Comparison of ENCODE assay signal across 16 cellular contexts in the genomic region with DNA sequence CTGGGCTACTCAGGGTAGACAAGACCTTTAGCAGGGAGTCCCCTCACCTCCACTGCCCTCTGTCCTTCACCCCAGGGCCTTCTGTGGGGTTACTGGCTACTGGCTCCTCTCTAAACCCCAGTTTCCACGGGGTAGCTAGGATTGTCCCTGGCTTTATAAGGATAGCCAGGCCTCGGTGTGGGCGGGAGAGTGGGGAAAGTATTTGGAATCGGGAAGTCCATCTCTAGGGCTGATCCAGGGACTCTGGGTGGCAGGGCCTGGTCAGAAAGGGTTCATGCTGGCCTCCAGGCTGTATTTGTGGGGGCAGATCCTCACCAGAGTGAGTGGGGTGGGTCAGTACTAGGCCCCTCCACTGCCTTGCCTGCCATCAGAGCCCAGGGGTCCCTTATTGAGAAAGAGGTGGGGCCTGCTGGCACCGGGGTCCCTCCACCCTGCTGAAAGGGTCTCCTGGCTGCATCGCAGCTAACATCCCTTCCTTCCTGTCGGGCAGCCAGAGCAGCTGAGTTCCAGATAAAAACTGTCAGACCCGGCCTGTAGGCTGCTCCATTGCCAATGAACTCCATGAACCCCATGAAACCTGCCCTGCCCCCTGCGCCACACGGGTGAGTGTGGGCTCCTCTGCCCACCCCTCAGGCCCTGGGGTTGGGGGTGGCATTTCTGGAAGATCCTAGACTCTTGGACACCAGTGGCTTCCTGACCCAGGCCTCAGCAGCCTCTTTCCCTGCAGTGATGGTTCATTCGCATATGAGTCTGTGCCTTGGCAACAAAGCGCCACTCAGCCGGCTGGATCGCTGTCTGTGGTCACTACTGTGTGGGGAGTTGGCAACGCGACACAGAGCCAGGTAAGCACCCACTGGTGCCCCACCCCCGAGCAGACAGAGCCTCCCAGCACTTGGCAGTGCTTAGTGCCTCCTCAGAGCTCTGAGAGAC. TPM values are rescaled to one million over a fixed set of nuclear protein-coding genes. Genes with fewer than 3 reads are reported as not detected.
DNase-seq lines count a peak whose midpoint lies in the region; ATAC-seq, FAIRE-seq and TF ChIP-seq lines count a peak whose summit lies in the region.
"Had no signal": no experiment of that assay in that cellular context is flagged by ENCODE, and none has a peak within 500 bp of the region (broad histone marks: within the 10 kb centered on the region; RNA-seq: fewer than 3 reads in every experiment).

No MANE protein-coding gene starts in this region.

- POLR2A ChIA-PET in HepG2 (lab: Yijun Ruan, JAX): no interaction called here
- POLR2A ChIA-PET in H1 (lab: Charles Lee; ENCODE audit: partially characterized antibody): interaction anchor here (1.0 to 2.7 kb wide), 3 partner anchors 12 to 149 kb away, joined by 3 to 12 read pairs (median 3); a partner anchor contains a TSS
- POLR2A ChIA-PET in activated CD4-positive, alpha-beta memory T cell treated with anti-CD3 and anti-CD28 coated beads for 36 hours (lab: Charles Lee): no interaction called here

- H3K79me2 ChIP-seq in HepG2 (ENCODE audit: insufficient read depth, low read length): peaks cover 5% of the 10 kb centered on the region
- H3K79me2 ChIP-seq in H1 (ENCODE audit: control insufficient read depth in 1 of 2, insufficient read depth in 2 of 2, low read length in 2 of 2): peaks cover 0 to 42% of the 10 kb centered on the region in 2 experiments; a peak in 2 of 4 replicates
- H3K79me2 ChIP-seq in osteoblast (ENCODE audit: insufficient read depth, low read length): peaks cover 63% of the 10 kb centered on the region

- ATAC-seq in HepG2 (no peak), right lobe of liver (no peak), HG02840 (IDR thresholded peaks at IDR 0.05; ENCODE audit: low FRiP score, unreplicated experiment) (no peak), HG02610 (IDR thresholded peaks at IDR 0.05; ENCODE audit: unreplicated experiment) (no peak)
- ATAC-seq: activated CD4-positive, CD25-positive, alpha-beta regulatory T cell treated with anti-CD3 and anti-CD28 coated beads, Interleukin-2, amount 50 U/mL, for 24 hours; activated T-cell treated with anti-CD3 and anti-CD28 coated beads, Interleukin-2, amount 50 U/mL, for 72 hours; body of pancreas had no signal

- H2BK20ac ChIP-seq in H1 (ENCODE audit: low read length): no peak overlapping the region

- H2AK5ac ChIP-seq in H1 (ENCODE audit: low read depth, low read length): no peak overlapping the region

- H3K27ac Mint-ChIP-seq in activated CD4-positive, alpha-beta memory T cell treated with anti-CD3 and anti-CD28 coated beads for 36 hours: no peak overlapping the region

- no TSS peak for BruUV-seq in HepG2 (replicated peaks; lab: Mats Ljungman, UMichigan)

- H3K9ac ChIP-seq in HepG2 (ENCODE audit: insufficient read depth, low read depth, low read length) (no peak overlapping the region), H1 (replicated peaks in 1 of 4; ENCODE audit: extremely low read depth in 1 of 4, low read depth in 3 of 4, low read length in 3 of 4) (no peak overlapping the region)

- no peak overlapping the region for H3K14ac ChIP-seq in H1 (ENCODE audit: insufficient read length)

- intact Hi-C loops in HepG2 (cut with micrococcal nuclease; ENCODE audit: unreplicated experiment) (no loop called here), right lobe of liver (cut with DNase I) (no loop called here)
- intact Hi-C loops in activated CD4-positive, alpha-beta memory T cell treated with anti-CD3 and anti-CD28 coated beads for 36 hours (cut with micrococcal nuclease): no loop called here

- H2AFZ ChIP-seq in HepG2 (ENCODE audit: low read length): no peak overlapping the region
- H2AFZ ChIP-seq in H1 (ENCODE audit: low read length): no peak overlapping the region
- no peak overlapping the region for H2AFZ ChIP-seq in osteoblast (ENCODE audit: low read length)

- H3K23me2 ChIP-seq in H1 (ENCODE audit: low read depth, low read length): no peaks in the 10 kb centered on the region

- H4K91ac ChIP-seq in H1 (replicated peaks; ENCODE audit: insufficient read length, low read length): no peak overlapping the region

- no peak overlapping the region for H3K56ac ChIP-seq in H1 (replicated peaks; ENCODE audit: insufficient read length, low read depth, low read length)

- H3K27ac ChIP-seq in HepG2 (ENCODE audit: extremely low read length, insufficient read depth, low read length) (no peak overlapping the region), right lobe of liver (no peak overlapping the region), H1 (ENCODE audit: low read depth, low read length) (no peak overlapping the region), osteoblast (ENCODE audit: low read depth, low read length) (peak overlapping the region; percentile 11)
- H3K27ac ChIP-seq: body of pancreas, epithelial cell of prostate had no signal

- TF ChIP-seq RAD21 in HepG2 (CRISPR knock-in tag; IDR thresholded peaks at IDR 0.05) (no peak), H1 (IDR thresholded peaks at IDR 0.05 in 1 of 2, conservative IDR thresholded peaks at IDR 0.05 in 1 of 2; ENCODE audit: low read depth in 2 of 2, low read length in 2 of 2) (no peak)

- no peaks in the 10 kb centered on the region for H3K27me3 ChIP-seq in HepG2 (ENCODE audit: control insufficient read depth in 1 of 2, insufficient read depth in 2 of 2, low read length in 2 of 2)
- no peaks in the 10 kb centered on the region for H3K27me3 ChIP-seq in right lobe of liver
- H3K27me3 ChIP-seq in H1 (replicated peaks in 1 of 4; ENCODE audit: control insufficient read depth in 3 of 4, extremely low read depth in 1 of 4, insufficient read depth in 3 of 4, low read length in 3 of 4): no peaks in the 10 kb centered on the region; a peak in 1 of 7 replicates
- no peaks in the 10 kb centered on the region for H3K27me3 ChIP-seq in osteoblast (ENCODE audit: insufficient read depth, low read length)
- H3K27me3 ChIP-seq: body of pancreas had no signal

- TF ChIP-seq EP300 in HepG2 (IDR thresholded peaks at IDR 0.05; ENCODE audit: low read depth in 2 of 2, low read length in 2 of 2) (no peak), HepG2 (CRISPR knock-in tag; IDR thresholded peaks at IDR 0.05; ENCODE audit: borderline replicate concordance) (no peak), H1 (IDR thresholded peaks at IDR 0.05; ENCODE audit: borderline replicate concordance in 1 of 2, low read depth in 2 of 2, low read length in 2 of 2) (no peak)

- peaks cover 20% of the 10 kb centered on the region for H3K36me3 Mint-ChIP-seq in activated CD4-positive, alpha-beta memory T cell treated with anti-CD3 and anti-CD28 coated beads for 36 hours

- H3K4me3 Mint-ChIP-seq in activated CD4-positive, alpha-beta memory T cell treated with anti-CD3 and anti-CD28 coated beads for 36 hours: no peak overlapping the region
- H3K4me3 Mint-ChIP-seq: activated T-cell treated with anti-CD3 and anti-CD28 coated beads, Interleukin-2, amount 50 U/mL, for 72 hours had no signal

- no peak overlapping the region for H4K5ac ChIP-seq in H1 (ENCODE audit: insufficient read length, low read depth, low read length)

- H4K8ac ChIP-seq in H1 (ENCODE audit: extremely low read depth, insufficient read depth, low read length): peak overlapping the region; percentile 60; the same call in 1 of the 2 replicates

- no peaks in the 10 kb centered on the region for H3K9me3 Mint-ChIP-seq in activated CD4-positive, alpha-beta memory T cell treated with anti-CD3 and anti-CD28 coated beads for 36 hours
- H3K9me3 Mint-ChIP-seq: activated T-cell treated with anti-CD3 and anti-CD28 coated beads, Interleukin-2, amount 50 U/mL, for 72 hours had no signal

- peak overlapping the region; percentile 76; the same call in 1 of the 2 replicates for H2BK5ac ChIP-seq in H1 (ENCODE audit: low read depth, low read length)

- WGBS in HepG2 (ENCODE audit: low lambda C conversion rate): 97% methylated on average over 11 of the region's 17 CpGs
- WGBS in right lobe of liver (ENCODE audit: insufficient coverage, low coverage, low lambda C conversion rate, missing lambda C conversion rate): 68% methylated on average over 3 of the region's 17 CpGs
- WGBS in H1 (ENCODE audit: extremely low coverage in 1 of 2, insufficient coverage in 1 of 2, insufficient read length in 1 of 2, insufficient replicate concordance in 2 of 2, low coverage in 1 of 2, low lambda C conversion rate in 2 of 2, missing lambda C conversion rate in 1 of 2), 2 experiments: 90% methylated on average over 17 of the region's 17 CpGs; no CpG with 5 or more reads in 1 of the 2 experiments

- no peak for TF ChIP-seq CTCF in HepG2 (CRISPR knock-in tag; IDR thresholded peaks at IDR 0.05)
- TF ChIP-seq CTCF in right lobe of liver (IDR thresholded peaks at IDR 0.05): no peak
- no peak for TF ChIP-seq CTCF in H1 (IDR thresholded peaks at IDR 0.05; ENCODE audit: control extremely low read depth in 1 of 3, insufficient read depth in 1 of 3, low read depth in 1 of 3, low read length in 3 of 3)
- no peak for TF ChIP-seq CTCF in osteoblast (IDR thresholded peaks at IDR 0.05; ENCODE audit: extremely low read depth, low read depth, low read length)

- H3K23ac ChIP-seq in H1 (ENCODE audit: insufficient read length): no peak overlapping the region

- H3K4me3 ChIP-seq in HepG2 (replicated peaks in 1 of 3; ENCODE audit: insufficient read depth in 1 of 3, low read depth in 2 of 3, low read length in 3 of 3) (no peak overlapping the region), right lobe of liver (no peak overlapping the region), H1 (ENCODE audit: extremely low read depth in 1 of 4, insufficient read depth in 2 of 4, low read depth in 3 of 4, low read length in 4 of 4) (no peak overlapping the region), osteoblast (ENCODE audit: insufficient read depth, low read length) (no peak overlapping the region)
- H3K4me3 ChIP-seq: body of pancreas, mucosa of descending colon had no signal

- H3K4me1 ChIP-seq in HepG2 (ENCODE audit: insufficient read depth, low read length): peaks cover 10% of the 10 kb centered on the region
- peaks cover 0 to 8% (median 4%) of the 10 kb centered on the region in 4 donors for H3K4me1 ChIP-seq in right lobe of liver
- H3K4me1 ChIP-seq in H1 (replicated peaks in 1 of 4; ENCODE audit: control insufficient read depth in 3 of 4, insufficient read depth in 4 of 4, low read length in 3 of 4): peaks cover 0 to 4% (median 3%) of the 10 kb centered on the region in 4 experiments; a peak in 4 of 7 replicates
- peaks cover 2% of the 10 kb centered on the region for H3K4me1 ChIP-seq in osteoblast (ENCODE audit: insufficient read depth, low read length)

- peaks cover 31% of the 10 kb centered on the region for H3K4me1 Mint-ChIP-seq in activated CD4-positive, alpha-beta memory T cell treated with anti-CD3 and anti-CD28 coated beads for 36 hours (ENCODE audit: low read depth)

- FAIRE-seq in HepG2 (lab: Jason Lieb, UNC) (no peak), H1 (lab: Jason Lieb, UNC) (no peak)

- DNase-seq in HepG2 (ENCODE audit: low spot score) (no peak), right lobe of liver (no peak), H1 (ENCODE audit: low read depth in 1 of 2, low spot score in 2 of 2) (no peak), osteoblast (ENCODE audit: insufficient read length, low spot score, missing footprints) (peak; percentile 91), middle frontal gyrus (ENCODE audit: extremely low spot score, low spot score) (no peak)
- DNase-seq in activated CD4-positive, alpha-beta memory T cell treated with anti-CD3 and anti-CD28 coated beads for 36 hours: no peak
- DNase-seq: activated T-cell treated with anti-CD3 and anti-CD28 coated beads, Interleukin-2, amount 50 U/mL, for 72 hours; AML-193; body of pancreas; Karpas-422; mucosa of descending colon; NCI-H2081 treated with DMSO at 0.1 percent for 48 hours had no signal

- no peaks in the 10 kb centered on the region for H3K27me3 Mint-ChIP-seq in activated CD4-positive, alpha-beta memory T cell treated with anti-CD3 and anti-CD28 coated beads for 36 hours

- no peak overlapping the region; the same call in 1 of the 2 replicates for H3K18ac ChIP-seq in H1 (ENCODE audit: extremely low read depth, low read length)

- H3K4me2 ChIP-seq in HepG2 (ENCODE audit: low read depth, low read length) (no peak overlapping the region), H1 (ENCODE audit: insufficient read depth in 1 of 2, low read depth in 2 of 2, low read length in 2 of 2) (no peak overlapping the region), osteoblast (ENCODE audit: insufficient read depth, low read length) (no peak overlapping the region)

- CTCF ChIA-PET in HepG2 (lab: Yijun Ruan, JAX; ENCODE audit: low intra/inter-chr PET ratio, low total read pairs): no interaction called here
- CTCF ChIA-PET in H1 (lab: Charles Lee; ENCODE audit: partially characterized antibody): interaction anchor here (1.2 kb wide), 1 partner anchor 13 kb away, joined by 3 read pairs; no protein-coding TSS in a partner anchor
- CTCF ChIA-PET in activated CD4-positive, alpha-beta memory T cell treated with anti-CD3 and anti-CD28 coated beads for 36 hours (lab: Charles Lee): interaction anchor here (0.7 kb wide), 1 partner anchor 42 kb away, joined by 4 read pairs; no protein-coding TSS in a partner anchor

- H4K20me1 ChIP-seq in HepG2 (ENCODE audit: insufficient read depth, low read length): no peaks in the 10 kb centered on the region
- H4K20me1 ChIP-seq in H1 (replicated peaks in 1 of 2; ENCODE audit: control insufficient read depth in 1 of 2, insufficient read depth in 2 of 2, low read length in 2 of 2): peaks cover 11 to 20% of the 10 kb centered on the region in 2 experiments
- peaks cover 26% of the 10 kb centered on the region for H4K20me1 ChIP-seq in osteoblast (ENCODE audit: insufficient read depth, low read length)

- H3K9me3 ChIP-seq in HepG2 (ENCODE audit: low read length): no peaks in the 10 kb centered on the region
- no peaks in the 10 kb centered on the region for H3K9me3 ChIP-seq in right lobe of liver
- H3K9me3 ChIP-seq in H1 (ENCODE audit: insufficient read depth in 2 of 2, low read depth in 1 of 2, low read length in 1 of 2): no peaks in the 10 kb centered on the region
- no peaks in the 10 kb centered on the region for H3K9me3 ChIP-seq in osteoblast (ENCODE audit: low read depth, low read length)
- H3K9me3 ChIP-seq: body of pancreas, mucosa of descending colon had no signal

- H3K4ac ChIP-seq in H1 (replicated peaks; ENCODE audit: insufficient read length, low read depth, low read length): no peak overlapping the region

- H2BK15ac ChIP-seq in H1 (ENCODE audit: low read length): no peak overlapping the region

- TF ChIP-seq POLR2A in HepG2 (IDR thresholded peaks at IDR 0.05; ENCODE audit: insufficient read depth in 1 of 2, low read depth in 2 of 2, low read length in 2 of 2) (no peak), right lobe of liver (IDR thresholded peaks at IDR 0.05) (no peak), H1 (IDR thresholded peaks at IDR 0.05; ENCODE audit: control extremely low read depth in 1 of 2, low read depth in 2 of 2, low read length in 2 of 2) (no peak)

- H3K36me3 ChIP-seq in HepG2 (replicated peaks in 1 of 2; ENCODE audit: control insufficient read depth in 1 of 2, insufficient read depth in 2 of 2, low read length in 2 of 2) (peaks cover 12 to 16% of the 10 kb centered on the region in 2 experiments; a peak in 3 of 5 replicates), right lobe of liver (peaks cover 0 to 22% (median 3%) of the 10 kb centered on the region in 4 donors), H1 (ENCODE audit: control insufficient read depth in 2 of 4, insufficient read depth in 4 of 4, low read length in 3 of 4) (peaks cover 0 to 28% (median 8%) of the 10 kb centered on the region in 4 experiments; a peak in 7 of 8 replicates), osteoblast (ENCODE audit: insufficient read depth, low read length) (peaks cover 16% of the 10 kb centered on the region)

- H3K79me1 ChIP-seq in H1 (ENCODE audit: low read depth, low read length): peaks cover 2% of the 10 kb centered on the region; the same call in 1 of the 2 replicates

- in situ Hi-C loops in HepG2 (cut with HindIII; ENCODE audit: extremely low pct_ligation_motif_present, low pct_unique_long_range_greater_than_20kb): loop anchor here (25.0 kb wide), 1 partner anchor 169 kb away; a partner anchor contains a TSS

- H2BK120ac ChIP-seq in H1 (replicated peaks; ENCODE audit: low read depth, low read length): no peak overlapping the region

- no peak overlapping the region for H2BK12ac ChIP-seq in H1 (ENCODE audit: low read depth, low read length)

RNA-seq across cellular contexts. Expression of a gene that starts 7.3 kb away (rescaled TPM):
- total RNA-seq in HepG2 (2016; rRNA removed; fragmentation: Illumina TruSeq; extraction: Trizol) (4.1 and 4.9 TPM in 2 replicates), right lobe of liver (10 to 100 TPM in 4 of 6 experiments, 1 to 10 TPM in 2; 8.6 to 36.3 (median 28.6) TPM), osteoblast (18.8 and 19.4 TPM in 2 replicates)
- 5.1 and 5.7 TPM in 2 replicates for total RNA-seq in HepG2 (2016; cell fraction: cytosol; rRNA removed; fragmentation: Illumina TruSeq; extraction: Trizol; ENCODE audit: low read depth)
- 3.1 and 6.7 TPM in 2 replicates for total RNA-seq in HepG2 (2016; cell fraction: insoluble cytoplasmic fraction; rRNA removed; fragmentation: Illumina TruSeq; extraction: Trizol)
- 5.7 and 7.3 TPM in 2 replicates for total RNA-seq in HepG2 (2016; cell fraction: membrane; rRNA removed; fragmentation: Illumina TruSeq; extraction: Trizol)
- total RNA-seq in HepG2 (2016; cell fraction: nucleus; rRNA removed; fragmentation: Illumina TruSeq; extraction: Trizol): 10.0 and 10.4 TPM in 2 replicates
- polyA plus RNA-seq in HepG2 (2011; rRNA removed) (7.9 and 9.7 TPM in 2 replicates), H1 (2011; rRNA removed) (24.4 and 41.4 TPM in 2 replicates)
- polyA plus RNA-seq in HepG2 (2011; cell fraction: cytosol; rRNA removed): 1.1 and 1.8 TPM in 2 replicates
- polyA plus RNA-seq in HepG2 (2011; cell fraction: nucleus; rRNA removed): 68.3 and 74.7 TPM in 2 replicates
- 12.0 and 15.7 TPM in 2 replicates for polyA plus RNA-seq in HepG2 (2012)
- polyA plus RNA-seq in HepG2 (2016; cell fraction: cytosol; fragmentation: Illumina TruSeq; extraction: Trizol; ENCODE audit: low read depth): 2.6 and 3.0 TPM in 2 replicates
- 6.4 and 10.1 TPM in 2 replicates for polyA plus RNA-seq in HepG2 (2016; cell fraction: insoluble cytoplasmic fraction; fragmentation: Illumina TruSeq; extraction: Trizol; ENCODE audit: low read depth)
- 8.9 and 10.4 TPM in 2 replicates for polyA plus RNA-seq in HepG2 (2016; cell fraction: membrane; fragmentation: Illumina TruSeq; extraction: Trizol; ENCODE audit: low read depth)
- polyA plus RNA-seq in HepG2 (2016; cell fraction: nucleus; fragmentation: Illumina TruSeq; extraction: Trizol; ENCODE audit: insufficient read depth, low read depth): 47.2 and 57.0 TPM in 2 replicates
- 17.5 and 23.0 TPM in 2 replicates for polyA minus RNA-seq in HepG2 (2011; rRNA and poly(A)+ RNA removed; ENCODE audit: low replicate concordance)
- polyA minus RNA-seq in HepG2 (2011; cell fraction: cytosol; rRNA and poly(A)+ RNA removed): 2.9 and 4.7 TPM in 2 replicates
- 34.2 and 43.8 TPM in 2 replicates for polyA minus RNA-seq in HepG2 (2011; cell fraction: nucleus; rRNA and poly(A)+ RNA removed)
- total RNA-seq in H1 (2021; fragmentation: NEBNext Ultra II Directional; extraction: Animal tissue kit (Norgen Biotek cat#: 25700)): 66.4 and 72.2 TPM in 2 replicates
- polyA plus RNA-seq in H1 (2011; cell fraction: cytosol; rRNA removed): 18.6 TPM
- 219 TPM for polyA plus RNA-seq in H1 (2011; cell fraction: nucleus; rRNA removed)
- polyA plus RNA-seq in H1 (2012, experiment 1 of 2): 62.1 to 76.2 TPM (median 70.8 TPM) in 4 replicates
- 43.3 TPM for polyA plus RNA-seq in H1 (2012, experiment 2 of 2)
- polyA plus RNA-seq in H1 (2013, experiment 1 of 2): 46.2 TPM
- polyA plus RNA-seq in H1 (2013, experiment 2 of 2): 40.9 TPM
- 23.8 and 29.9 TPM in 2 replicates for polyA minus RNA-seq in H1 (2011; rRNA and poly(A)+ RNA removed)
- 23.3 TPM for polyA minus RNA-seq in H1 (2011; cell fraction: cytosol; rRNA and poly(A)+ RNA removed)
- polyA minus RNA-seq in H1 (2011; cell fraction: nucleus; rRNA and poly(A)+ RNA removed): 65.8 TPM
- total RNA-seq in activated CD4-positive, alpha-beta memory T cell treated with anti-CD3 and anti-CD28 coated beads for 36 hours: 10 to 100 TPM; 84.7 to 92.3 TPM

RNA-seq across cellular contexts. Expression of a gene that starts 40.5 kb away (rescaled TPM):
- total RNA-seq in HepG2 (2016; rRNA removed; fragmentation: Illumina TruSeq; extraction: Trizol): 2,268 and 3,314 TPM in 2 replicates
- 754 and 802 TPM in 2 replicates for total RNA-seq in HepG2 (2016; cell fraction: cytosol; rRNA removed; fragmentation: Illumina TruSeq; extraction: Trizol; ENCODE audit: low read depth)
- total RNA-seq in HepG2 (2016; cell fraction: insoluble cytoplasmic fraction; rRNA removed; fragmentation: Illumina TruSeq; extraction: Trizol): 2,242 and 3,472 TPM in 2 replicates
- total RNA-seq in HepG2 (2016; cell fraction: membrane; rRNA removed; fragmentation: Illumina TruSeq; extraction: Trizol): 997 and 1,006 TPM in 2 replicates
- 760 and 791 TPM in 2 replicates for total RNA-seq in HepG2 (2016; cell fraction: nucleus; rRNA removed; fragmentation: Illumina TruSeq; extraction: Trizol)
- 2,460 and 3,010 TPM in 2 replicates for polyA plus RNA-seq in HepG2 (2011; rRNA removed)
- 2,797 and 3,003 TPM in 2 replicates for polyA plus RNA-seq in HepG2 (2011; cell fraction: cytosol; rRNA removed)
- polyA plus RNA-seq in HepG2 (2011; cell fraction: nucleus; rRNA removed): 624 and 737 TPM in 2 replicates
- 1,687 and 1,874 TPM in 2 replicates for polyA plus RNA-seq in HepG2 (2012)
- polyA plus RNA-seq in HepG2 (2016; cell fraction: cytosol; fragmentation: Illumina TruSeq; extraction: Trizol; ENCODE audit: low read depth): 1,121 and 1,153 TPM in 2 replicates
- polyA plus RNA-seq in HepG2 (2016; cell fraction: insoluble cytoplasmic fraction; fragmentation: Illumina TruSeq; extraction: Trizol; ENCODE audit: low read depth): 3,894 and 4,262 TPM in 2 replicates
- polyA plus RNA-seq in HepG2 (2016; cell fraction: membrane; fragmentation: Illumina TruSeq; extraction: Trizol; ENCODE audit: low read depth): 1,143 and 1,145 TPM in 2 replicates
- polyA plus RNA-seq in HepG2 (2016; cell fraction: nucleus; fragmentation: Illumina TruSeq; extraction: Trizol; ENCODE audit: insufficient read depth, low read depth): 1,363 and 1,473 TPM in 2 replicates
- polyA minus RNA-seq in HepG2 (2011; rRNA and poly(A)+ RNA removed; ENCODE audit: low replicate concordance): 700 and 1,641 TPM in 2 replicates
- 495 and 562 TPM in 2 replicates for polyA minus RNA-seq in HepG2 (2011; cell fraction: cytosol; rRNA and poly(A)+ RNA removed)
- polyA minus RNA-seq in HepG2 (2011; cell fraction: nucleus; rRNA and poly(A)+ RNA removed): 234 and 280 TPM in 2 replicates
- 1,000 to 10,000 TPM in 2 of 6 experiments, 100 to 1,000 TPM in 4; 530 to 1,528 (median 637) TPM for total RNA-seq in right lobe of liver
- 2,865 and 2,888 TPM in 2 replicates for total RNA-seq in H1 (2021; fragmentation: NEBNext Ultra II Directional; extraction: Animal tissue kit (Norgen Biotek cat#: 25700))
- polyA plus RNA-seq in H1 (2011; rRNA removed): 3,630 and 5,394 TPM in 2 replicates
- 5,080 TPM for polyA plus RNA-seq in H1 (2011; cell fraction: cytosol; rRNA removed)
- 1,333 TPM for polyA plus RNA-seq in H1 (2011; cell fraction: nucleus; rRNA removed)
- 3,702 to 4,681 TPM (median 4,309 TPM) in 4 replicates for polyA plus RNA-seq in H1 (2012, experiment 1 of 2)
- 1,128 TPM for polyA plus RNA-seq in H1 (2012, experiment 2 of 2)
- polyA plus RNA-seq in H1 (2013, experiment 1 of 2): 2,125 TPM
- 2,348 TPM for polyA plus RNA-seq in H1 (2013, experiment 2 of 2)
- 1,743 and 1,763 TPM in 2 replicates for polyA minus RNA-seq in H1 (2011; rRNA and poly(A)+ RNA removed)
- polyA minus RNA-seq in H1 (2011; cell fraction: cytosol; rRNA and poly(A)+ RNA removed): 794 TPM
- 548 TPM for polyA minus RNA-seq in H1 (2011; cell fraction: nucleus; rRNA and poly(A)+ RNA removed)
- 1,505 and 1,612 TPM in 2 replicates for total RNA-seq in osteoblast
- total RNA-seq in activated CD4-positive, alpha-beta memory T cell treated with anti-CD3 and anti-CD28 coated beads for 36 hours: 1,000 to 10,000 TPM; 3,158 to 3,182 TPM
